21 cellular contexts compared by ENCODE assay signal in genomic region chr18:69874058-69874457, GRCh38.
A peak's percentile ranks its signal among the peaks of the same experiment; 100 is the strongest.
DNase-seq lines count a peak whose midpoint lies in the region; ATAC-seq, FAIRE-seq and TF ChIP-seq lines count a peak whose summit lies in the region.
"Had no signal": no experiment of that assay in that cellular context is flagged by ENCODE, and none has a peak within 500 bp of the region (broad histone marks: within the 10 kb centered on the region; RNA-seq: fewer than 3 reads in every experiment).

No MANE protein-coding gene starts in this region.

- H3K27me3 ChIP-seq in HepG2 (ENCODE audit: control insufficient read depth in 1 of 2, insufficient read depth in 2 of 2, low read length in 2 of 2) (no peaks in the 10 kb centered on the region), right lobe of liver (no peaks in the 10 kb centered on the region), fibroblast of lung (ENCODE audit: control insufficient read depth, insufficient read depth, low read length) (no peaks in the 10 kb centered on the region), spleen (replicated peaks in 1 of 7) (no peaks in the 10 kb centered on the region)
- H3K27me3 ChIP-seq: BE2C, cardiac muscle cell, upper lobe of right lung had no signal

- no peak for TF ChIP-seq EP300 in HepG2 (IDR thresholded peaks at IDR 0.05; ENCODE audit: low read depth in 2 of 2, low read length in 2 of 2)
- TF ChIP-seq EP300 in HepG2 (CRISPR knock-in tag; IDR thresholded peaks at IDR 0.05; ENCODE audit: borderline replicate concordance): no peak

- H3K4me1 Mint-ChIP-seq in T-cell: peaks cover 29 to 41% (median 39%) of the 10 kb centered on the region in 3 donors
- H3K4me1 Mint-ChIP-seq: stimulated activated naive B cell treated with anti-CD40 and anti-IgM and Interleukin-4, amounts not matched to agents 10 μg/mL and 1 μg/mL and 100 μg/mL, for 72 hours had no signal

- no peak for ATAC-seq in HepG2
- ATAC-seq in right lobe of liver: no peak
- no peak for ATAC-seq in T-cell (replicated peaks in 1 of 4)
- no peak for ATAC-seq in HG03342 (IDR thresholded peaks at IDR 0.05; ENCODE audit: unreplicated experiment)
- ATAC-seq: activated CD8-positive, alpha-beta T cell treated with anti-CD3 and anti-CD28 coated beads for 36 hours; sciatic nerve; stimulated activated naive B cell treated with anti-CD40 and anti-IgM and Interleukin-4, amounts not matched to agents 10 μg/mL and 1 μg/mL and 100 μg/mL, for 72 hours; upper lobe of right lung had no signal

- H3K9ac ChIP-seq in HepG2 (ENCODE audit: insufficient read depth, low read depth, low read length): no peak overlapping the region
- no peak overlapping the region for H3K9ac ChIP-seq in fibroblast of lung (ENCODE audit: insufficient read depth, low read length)

- H3K4me1 ChIP-seq in HepG2 (ENCODE audit: insufficient read depth, low read length) (no peaks in the 10 kb centered on the region; the same call in 1 of the 2 replicates), right lobe of liver (no peaks in the 10 kb centered on the region), fibroblast of lung (ENCODE audit: control insufficient read depth, extremely low read depth, insufficient read depth, low read length) (no peaks in the 10 kb centered on the region), spleen (no peaks in the 10 kb centered on the region)
- H3K4me1 ChIP-seq: BE2C, left ventricle myocardium inferior, upper lobe of right lung had no signal

- H3K4me3 ChIP-seq in HepG2 (replicated peaks in 1 of 3; ENCODE audit: insufficient read depth in 1 of 3, low read depth in 2 of 3, low read length in 3 of 3) (no peak overlapping the region), right lobe of liver (no peak overlapping the region), fibroblast of lung (replicated peaks in 1 of 4; ENCODE audit: control extremely low read depth in 1 of 4, insufficient read depth in 1 of 4, low read depth in 3 of 4, low read length in 4 of 4) (no peak overlapping the region), spleen (no peak overlapping the region)
- H3K4me3 ChIP-seq: cardiac muscle cell, left ventricle myocardium inferior, upper lobe of right lung had no signal

- POLR2A ChIA-PET in HepG2 (lab: Yijun Ruan, JAX): no interaction called here
- POLR2A ChIA-PET in T-cell (lab: Charles Lee): no interaction called here

- H4K20me1 ChIP-seq in HepG2 (ENCODE audit: insufficient read depth, low read length) (no peaks in the 10 kb centered on the region), fibroblast of lung (ENCODE audit: control insufficient read depth, extremely low read depth, insufficient read depth, low read length) (no peaks in the 10 kb centered on the region)

- H3K79me2 ChIP-seq in HepG2 (ENCODE audit: insufficient read depth, low read length): no peaks in the 10 kb centered on the region
- no peaks in the 10 kb centered on the region for H3K79me2 ChIP-seq in fibroblast of lung (ENCODE audit: control insufficient read depth, insufficient read depth, low read length)

- H3K4me3 Mint-ChIP-seq in T-cell: no peak overlapping the region
- H3K4me3 Mint-ChIP-seq: activated CD8-positive, alpha-beta T cell treated with anti-CD3 and anti-CD28 coated beads for 36 hours; nephron; stimulated activated naive B cell treated with anti-CD40 and anti-IgM and Interleukin-4, amounts not matched to agents 10 μg/mL and 1 μg/mL and 100 μg/mL, for 72 hours; T-helper 1 cell treated with Interleukin-12 subunit alpha and Interleukin-12 subunit beta and Interleukin-4 antibody, amounts not matched to agents 30 μg/mL and 1 μg/mL, for 36 hours had no signal

- H3K27ac ChIP-seq in HepG2 (ENCODE audit: extremely low read length, insufficient read depth, low read length) (no peak overlapping the region), right lobe of liver (no peak overlapping the region), fibroblast of lung (ENCODE audit: insufficient read depth, low read length) (no peak overlapping the region), spleen (no peak overlapping the region)
- H3K27ac ChIP-seq: cardiac muscle cell, left ventricle myocardium inferior, upper lobe of right lung had no signal

- H3K36me3 Mint-ChIP-seq in T-cell: peaks cover 50% of the 10 kb centered on the region

- no peak for FAIRE-seq in HepG2 (lab: Jason Lieb, UNC)
- FAIRE-seq: GM12892 had no signal

- H2AFZ ChIP-seq in HepG2 (ENCODE audit: low read length): no peak overlapping the region
- H2AFZ ChIP-seq in fibroblast of lung (ENCODE audit: low read length): no peak overlapping the region

- CTCF ChIA-PET in HepG2 (lab: Yijun Ruan, JAX; ENCODE audit: low intra/inter-chr PET ratio, low total read pairs): no interaction called here
- CTCF ChIA-PET in T-cell (lab: Charles Lee): no interaction called here

- no peak overlapping the region for H3K4me2 ChIP-seq in HepG2 (ENCODE audit: low read depth, low read length)
- no peak overlapping the region for H3K4me2 ChIP-seq in fibroblast of lung (ENCODE audit: extremely low read depth, insufficient read depth, low read length)

- peak overlapping the region; percentile 28 to 59 for H3K27ac Mint-ChIP-seq in T-cell
- H3K27ac Mint-ChIP-seq: nephron; stimulated activated naive B cell treated with anti-CD40 and anti-IgM and Interleukin-4, amounts not matched to agents 10 μg/mL and 1 μg/mL and 100 μg/mL, for 72 hours; T-helper 1 cell treated with Interleukin-12 subunit alpha and Interleukin-12 subunit beta and Interleukin-4 antibody, amounts not matched to agents 30 μg/mL and 1 μg/mL, for 36 hours had no signal

- H3K36me3 ChIP-seq in HepG2 (replicated peaks in 1 of 2; ENCODE audit: control insufficient read depth in 1 of 2, insufficient read depth in 2 of 2, low read length in 2 of 2) (no peaks in the 10 kb centered on the region), right lobe of liver (no peaks in the 10 kb centered on the region), fibroblast of lung (ENCODE audit: control insufficient read depth, insufficient read depth, low read length) (no peaks in the 10 kb centered on the region), spleen (peaks cover 0 to 4% (median 0%) of the 10 kb centered on the region in 6 donors)
- H3K36me3 ChIP-seq: BE2C, cardiac muscle cell, left ventricle myocardium inferior, upper lobe of right lung had no signal

- TF ChIP-seq RAD21 in HepG2 (CRISPR knock-in tag; IDR thresholded peaks at IDR 0.05): no peak

- WGBS in HepG2 (ENCODE audit: low lambda C conversion rate): 71% methylated on average over 2 of the region's 2 CpGs
- WGBS in right lobe of liver (ENCODE audit: insufficient coverage, low coverage, low lambda C conversion rate, missing lambda C conversion rate): 71% methylated on average over 2 of the region's 2 CpGs
- 88 to 95% (median 91%) methylated on average over 2 of the region's 2 CpGs for WGBS in spleen, 5 donors

- no peaks in the 10 kb centered on the region for H3K27me3 Mint-ChIP-seq in T-cell
- H3K27me3 Mint-ChIP-seq: activated CD8-positive, alpha-beta T cell treated with anti-CD3 and anti-CD28 coated beads for 36 hours; stimulated activated naive B cell treated with anti-CD40 and anti-IgM and Interleukin-4, amounts not matched to agents 10 μg/mL and 1 μg/mL and 100 μg/mL, for 72 hours had no signal

- no TSS peak for BruUV-seq in HepG2 (replicated peaks; lab: Mats Ljungman, UMichigan)

- TF ChIP-seq CTCF in HepG2 (CRISPR knock-in tag; IDR thresholded peaks at IDR 0.05) (0 out of 2 replicates have a peak, but pooled peaks have one; percentile 17), right lobe of liver (IDR thresholded peaks at IDR 0.05) (no peak), fibroblast of lung (conservative IDR thresholded peaks at IDR 0.05 in 1 of 2, IDR thresholded peaks at IDR 0.05 in 1 of 2; ENCODE audit: low read depth in 1 of 2, low read length in 2 of 2) (no peak), spleen (IDR thresholded peaks at IDR 0.05 in 8 of 11, conservative IDR thresholded peaks at IDR 0.05 in 3 of 11) (no peak)

- H3K9me3 ChIP-seq in HepG2 (ENCODE audit: low read length) (no peaks in the 10 kb centered on the region), right lobe of liver (no peaks in the 10 kb centered on the region), fibroblast of lung (ENCODE audit: control insufficient read depth, insufficient read depth, low read depth, low read length) (no peaks in the 10 kb centered on the region), spleen (no peaks in the 10 kb centered on the region)
- H3K9me3 ChIP-seq: BE2C, left ventricle myocardium inferior, upper lobe of right lung had no signal

- TF ChIP-seq POLR2A in HepG2 (IDR thresholded peaks at IDR 0.05; ENCODE audit: insufficient read depth in 1 of 2, low read depth in 2 of 2, low read length in 2 of 2): no peak
- no peak for TF ChIP-seq POLR2A in right lobe of liver (IDR thresholded peaks at IDR 0.05)
- TF ChIP-seq POLR2A in spleen (IDR thresholded peaks at IDR 0.05): no peak

- intact Hi-C loops in HepG2 (cut with micrococcal nuclease; ENCODE audit: unreplicated experiment): no loop called here
- intact Hi-C loops in right lobe of liver (cut with DNase I): no loop called here
- intact Hi-C loops in spleen (cut with DNase I; ENCODE audit: low total_unique reads): no loop called here

- DNase-seq in HepG2 (ENCODE audit: low spot score) (peak; percentile 4), right lobe of liver (no peak), T-cell (no peak), fibroblast of lung (ENCODE audit: low read depth in 2 of 2) (peak; percentile 50 to 67), spleen (no peak), AML-193 (lab: John Stamatoyannopoulos, UW) (no peak), NCI-H526 (lab: John Stamatoyannopoulos, UW) (no peak)
- DNase-seq: activated CD8-positive, alpha-beta T cell treated with anti-CD3 and anti-CD28 coated beads for 36 hours; BE2C; DMS79; hypothalamus; left ventricle myocardium inferior; NCI-H446 treated with DMSO at 0.1 percent for 48 hours; stimulated activated naive B cell treated with anti-CD40 and anti-IgM and Interleukin-4, amounts not matched to agents 10 μg/mL and 1 μg/mL and 100 μg/mL, for 72 hours; upper lobe of right lung had no signal

- in situ Hi-C loops in HepG2 (cut with HindIII; ENCODE audit: extremely low pct_ligation_motif_present, low pct_unique_long_range_greater_than_20kb): no loop called here

- no peaks in the 10 kb centered on the region for H3K9me3 Mint-ChIP-seq in T-cell
- H3K9me3 Mint-ChIP-seq: T-helper 1 cell treated with Interleukin-12 subunit alpha and Interleukin-12 subunit beta and Interleukin-4 antibody, amounts not matched to agents 30 μg/mL and 1 μg/mL, for 36 hours had no signal

TF ChIP-seq in HepG2, 621 proteins besides CTCF, POLR2A, EP300 and RAD21:
- TF ChIP-seq TOPORS (CRISPR knock-in tag; IDR thresholded peaks at IDR 0.05) (no peak), ZNF850 (CRISPR knock-in tag; conservative IDR thresholded peaks at IDR 0.05) (no peak), STAG1 (CRISPR knock-in tag; IDR thresholded peaks at IDR 0.05) (peak; percentile 9; the same call in 1 of the 2 replicates)

Comparison
In these comparisons a context has a peak if more than half of its experiments do, and no peak if none do; other contexts are left out.
1. DNase-seq: peak in HepG2 (single experiment) and fibroblast of lung (2 of 2); none in right lobe of liver (0 of 3), T-cell (0 of 34), spleen (single experiment), AML-193 (0 of 2) and NCI-H526 (0 of 2).